21 cellular contexts compared by ENCODE assay signal in genomic region chr12:107457536-107457935, GRCh38.
DNase-seq lines count a peak whose midpoint lies in the region; ATAC-seq and TF ChIP-seq lines count a peak whose summit lies in the region.
"Had no signal": no experiment of that assay in that cellular context is flagged by ENCODE, and none has a peak within 500 bp of the region (broad histone marks: within the 10 kb centered on the region; RNA-seq: fewer than 3 reads in every experiment).

No MANE protein-coding gene starts in this region.

- peak overlapping the region; percentile 7 for H3K18ac ChIP-seq in neuronal stem cell (ENCODE audit: low read length)

- DNase-seq in NCI-H82 (lab: John Stamatoyannopoulos, UW) (peak; percentile 95), NCI-H82 treated with DMSO at 0.1 percent for 48 hours (lab: John Stamatoyannopoulos, UW; ENCODE audit: unreplicated experiment) (no peak), Right ventricle myocardium superior (no peak), left ventricle myocardium inferior (no peak), cerebellum (ENCODE audit: low spot score) (peak; percentile 52), neuronal stem cell (ENCODE audit: low spot score) (no peak), WERI-Rb-1 (no peak)
- DNase-seq: Caco-2; CD4-positive, CD25-positive, alpha-beta regulatory T cell; CD8-positive, alpha-beta T cell; DMS153; DND-41; GDM1; GOT3; H7; HCEC 1CT had no signal

- H2BK15ac ChIP-seq in neuronal stem cell (ENCODE audit: low read length), result no peak overlapping the region

- no peak overlapping the region for H2BK120ac ChIP-seq in neuronal stem cell (ENCODE audit: low read depth, low read length)

- intact Hi-C loops in Right ventricle myocardium superior (cut with DNase I) (no loop called here), left ventricle myocardium inferior (cut with micrococcal nuclease) (no loop called here)

- H3K9ac ChIP-seq in neuronal stem cell (ENCODE audit: low read depth, low read length, poor library complexity), result no peak overlapping the region
- H3K9ac ChIP-seq: BLaER1 had no signal

- TF ChIP-seq CTCF in left ventricle myocardium inferior (IDR thresholded peaks at IDR 0.05; ENCODE audit: borderline replicate concordance) (no peak), WERI-Rb-1 (IDR thresholded peaks at IDR 0.05; ENCODE audit: low read depth, low read length) (no peak)

- H3K27ac ChIP-seq in left ventricle myocardium inferior (replicated peaks), result no peak overlapping the region
- H3K27ac ChIP-seq in neuronal stem cell (replicated peaks; ENCODE audit: low read length), result no peak overlapping the region
- no peak overlapping the region; the same call in 1 of the 2 replicates for H3K27ac ChIP-seq in WERI-Rb-1
- H3K27ac ChIP-seq: 22Rv1, BLaER1, C4-2B had no signal

- no peak overlapping the region for H3K4me3 ChIP-seq in left ventricle myocardium inferior
- no peak overlapping the region for H3K4me3 ChIP-seq in neuronal stem cell (ENCODE audit: low read length in 2 of 2)
- no peak overlapping the region for H3K4me3 ChIP-seq in WERI-Rb-1 (ENCODE audit: low read depth, low read length)
- H3K4me3 ChIP-seq: BLaER1, GM12878 had no signal

- WGBS in neuronal stem cell (ENCODE audit: extremely low coverage in 2 of 2, insufficient read length in 2 of 2, insufficient replicate concordance in 1 of 2), 2 donors, result no CpG with 5 or more reads among the region's 6 CpGs

- ATAC-seq in Right ventricle myocardium superior (ENCODE audit: poor library complexity) (peak; percentile 26), GM18858 (IDR thresholded peaks at IDR 0.05; ENCODE audit: unreplicated experiment) (no peak)
- ATAC-seq: CD8-positive, alpha-beta T cell; GM12878 had no signal

- H3K27me3 ChIP-seq in left ventricle myocardium inferior (ENCODE audit: low read depth) (no peaks in the 10 kb centered on the region), neuronal stem cell (ENCODE audit: control insufficient read depth in 3 of 3, insufficient read depth in 3 of 3, low read depth in 1 of 3, low read length in 3 of 3) (no peaks in the 10 kb centered on the region), WERI-Rb-1 (ENCODE audit: insufficient read depth, low read depth, severe bottlenecking) (no peaks in the 10 kb centered on the region)
- H3K27me3 ChIP-seq: BLaER1 had no signal

- H2AK5ac ChIP-seq in neuronal stem cell (ENCODE audit: low read depth, low read length), result no peak overlapping the region

- no peak overlapping the region for H3K4me2 ChIP-seq in neuronal stem cell (ENCODE audit: insufficient read depth, low read length, poor library complexity, severe bottlenecking)
- H3K4me2 ChIP-seq: BLaER1 had no signal

- no peak overlapping the region for H4K91ac ChIP-seq in neuronal stem cell (ENCODE audit: low read depth, low read length, poor library complexity)

- no peak overlapping the region for H3K4ac ChIP-seq in neuronal stem cell (ENCODE audit: low read length)

- H3K4me1 ChIP-seq in left ventricle myocardium inferior (peaks cover 5% of the 10 kb centered on the region), neuronal stem cell (ENCODE audit: control insufficient read depth in 2 of 2, insufficient read depth in 1 of 2, low read depth in 1 of 2, low read length in 2 of 2) (no peaks in the 10 kb centered on the region)
- H3K4me1 ChIP-seq: Caco-2 had no signal

- H2AFZ ChIP-seq in neuronal stem cell (ENCODE audit: low read length), result no peak overlapping the region

- H2BK12ac ChIP-seq in neuronal stem cell (ENCODE audit: low read length), result no peak overlapping the region

- no peak overlapping the region for H2BK5ac ChIP-seq in neuronal stem cell (ENCODE audit: low read length)

- H3K14ac ChIP-seq in neuronal stem cell (ENCODE audit: low read length), result no peak overlapping the region

- H3K9me3 ChIP-seq in left ventricle myocardium inferior (replicated peaks) (no peaks in the 10 kb centered on the region), neuronal stem cell (replicated peaks in 1 of 2; ENCODE audit: control insufficient read depth in 2 of 2, insufficient read depth in 1 of 2, low read depth in 1 of 2, low read length in 2 of 2) (peaks cover 0 to 2% of the 10 kb centered on the region in 2 donors), WERI-Rb-1 (ENCODE audit: severe bottlenecking) (no peaks in the 10 kb centered on the region)
- H3K9me3 ChIP-seq: BLaER1, Caco-2 had no signal

- H4K8ac ChIP-seq in neuronal stem cell (ENCODE audit: low read depth, low read length), result no peak overlapping the region

- H3K23ac ChIP-seq in neuronal stem cell (ENCODE audit: low read depth, low read length, poor library complexity), result no peak overlapping the region

- H3K36me3 ChIP-seq in left ventricle myocardium inferior, result no peaks in the 10 kb centered on the region
- H3K36me3 ChIP-seq in neuronal stem cell (replicated peaks in 1 of 2; ENCODE audit: control insufficient read depth in 2 of 2, insufficient read depth in 2 of 2, low read length in 2 of 2), result peaks cover 0 to 2% of the 10 kb centered on the region in 2 donors
- no peaks in the 10 kb centered on the region for H3K36me3 ChIP-seq in WERI-Rb-1
- H3K36me3 ChIP-seq: BLaER1 had no signal

- no peaks in the 10 kb centered on the region for H3K79me1 ChIP-seq in neuronal stem cell (ENCODE audit: low read depth, low read length)

Comparison
In these comparisons a context has a peak if more than half of its experiments do, and no peak if none do; other contexts are left out.
1. DNase-seq: peak in NCI-H82 (single experiment) and cerebellum (single experiment); none in NCI-H82 treated with DMSO at 0.1 percent for 48 hours (single experiment), Right ventricle myocardium superior (single experiment), left ventricle myocardium inferior (single experiment), neuronal stem cell (single experiment) and WERI-Rb-1 (single experiment).